8 cellular contexts compared by ENCODE assay signal in the genomic region with DNA sequence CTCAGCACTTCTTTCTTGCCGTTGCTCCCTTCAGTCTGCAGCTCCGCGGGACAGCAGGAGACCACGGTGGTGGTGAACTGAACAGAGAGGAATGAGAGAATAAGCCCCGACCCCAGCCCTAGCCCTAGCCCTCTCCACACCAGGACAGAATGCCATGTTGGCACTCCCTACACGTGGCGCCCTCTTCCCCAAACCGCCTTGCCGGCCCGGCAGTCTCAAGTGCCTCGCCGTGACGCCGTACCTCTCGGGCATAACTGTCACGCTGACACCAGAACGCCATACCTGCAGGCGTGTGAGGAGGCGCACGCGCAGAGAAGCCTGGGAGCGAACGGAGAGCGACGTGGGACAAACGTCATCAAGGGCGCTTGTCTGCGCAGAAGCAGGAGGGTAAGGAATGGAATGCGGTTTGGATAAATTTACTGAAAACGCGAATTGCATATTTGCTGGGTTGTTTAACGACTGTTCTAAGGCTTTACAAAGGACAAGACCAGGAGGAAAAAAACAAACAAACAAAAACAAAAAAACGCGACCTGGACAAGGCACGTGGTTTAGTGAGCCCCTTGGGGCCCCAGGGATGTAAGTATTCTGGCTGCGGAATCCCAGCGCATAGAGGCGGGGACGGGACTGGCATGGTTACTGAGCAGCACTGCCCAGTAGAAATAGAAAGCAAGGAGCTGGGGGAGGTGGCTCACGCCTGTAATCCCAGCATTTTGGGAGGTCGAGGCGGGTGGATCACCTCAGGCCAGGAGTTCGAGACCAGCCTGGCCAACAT. TPM values are rescaled to one million over a fixed set of nuclear protein-coding genes. Genes with fewer than 3 reads are reported as not detected.
DNase-seq lines count a peak whose midpoint lies in the region; ATAC-seq, FAIRE-seq and TF ChIP-seq lines count a peak whose summit lies in the region.

A gene with protein sequence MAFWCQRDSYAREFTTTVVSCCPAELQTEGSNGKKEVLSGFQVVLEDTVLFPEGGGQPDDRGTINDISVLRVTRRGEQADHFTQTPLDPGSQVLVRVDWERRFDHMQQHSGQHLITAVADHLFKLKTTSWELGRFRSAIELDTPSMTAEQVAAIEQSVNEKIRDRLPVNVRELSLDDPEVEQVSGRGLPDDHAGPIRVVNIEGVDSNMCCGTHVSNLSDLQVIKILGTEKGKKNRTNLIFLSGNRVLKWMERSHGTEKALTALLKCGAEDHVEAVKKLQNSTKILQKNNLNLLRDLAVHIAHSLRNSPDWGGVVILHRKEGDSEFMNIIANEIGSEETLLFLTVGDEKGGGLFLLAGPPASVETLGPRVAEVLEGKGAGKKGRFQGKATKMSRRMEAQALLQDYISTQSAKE (minus strand): TSS at position 294 of the 772 bp plus-strand sequence. CDS start 14 bp downstream, at position 280.

- peak within 1 kb of the TSS; percentile 88 for H3K4me2 ChIP-seq in A549

- H3K27ac ChIP-seq in A549, result peak within 1 kb of the TSS; percentile 74 to 89

- peak; percentile 97 for TF ChIP-seq POLR2A in A549 (IDR thresholded peaks at IDR 0.05; ENCODE audit: low read length)

- peak within 1 kb of the TSS; percentile 79 for H3K4me3 ChIP-seq in A549

- peaks cover 15% of the 10 kb centered on the region for H3K4me1 Mint-ChIP-seq in central memory CD8-positive, alpha-beta T cell

- WGBS in A549 (ENCODE audit: missing lambda C conversion rate), result 2% methylated on average over 43 of the region's 43 CpGs

- no peaks in the 10 kb centered on the region for H3K9me3 ChIP-seq in A549

- CTCF ChIA-PET in A549 (lab: Yijun Ruan, JAX), result interaction anchor here (0.6 to 4.3 kb wide), 11 partner anchors 10 to 437 kb away, joined by 3 to 29 read pairs (median 3); partner anchors contain the start of genes PSME3 and RPL27

- peaks cover 32% of the 10 kb centered on the region for H3K36me3 Mint-ChIP-seq in central memory CD8-positive, alpha-beta T cell (ENCODE audit: insufficient read depth)

- peak; percentile 93 to 98 for DNase-seq in A549 (ENCODE audit: low read depth in 1 of 2, low spot score in 1 of 2)
- peak; percentile 74 for DNase-seq in NCI-H446 treated with DMSO at 0.1 percent for 48 hours (lab: John Stamatoyannopoulos, UW)
- peak; percentile 77 to 83 for DNase-seq in central memory CD8-positive, alpha-beta T cell (ENCODE audit: low spot score in 2 of 2)
- DNase-seq in islet precursor cell, result peak; percentile 98
- peak; percentile 82 for DNase-seq in stimulated activated CD4-positive, alpha-beta T cell treated with anti-CD3 and anti-CD28 coated beads, Interleukin-12 subunit alpha, Interleukin-12 subunit beta, amount 100 ng/mL, for 4 hours

- TF ChIP-seq EP300 in A549 (IDR thresholded peaks at IDR 0.05), result no peak

- FAIRE-seq in A549 (lab: Jason Lieb, UNC), result peak; percentile 36

- POLR2A ChIA-PET in A549 (lab: Yijun Ruan, JAX), result interaction anchor here (0.6 to 3.1 kb wide), 7 partner anchors 8 to 98 kb away, joined by 4 to 48 read pairs (median 6); partner anchors contain the start of genes RPL27 and RUNDC1

- 0 out of 5 replicates have a peak, but pooled peaks of 1 of the 2 experiments have one; percentile 5 for TF ChIP-seq RAD21 in A549 (conservative IDR thresholded peaks at IDR 0.05 in 1 of 2, IDR thresholded peaks at IDR 0.05 in 1 of 2)

- H3K9me3 Mint-ChIP-seq in central memory CD8-positive, alpha-beta T cell, result no peaks in the 10 kb centered on the region

- no peaks in the 10 kb centered on the region for H3K27me3 Mint-ChIP-seq in central memory CD8-positive, alpha-beta T cell

- no peak for TF ChIP-seq CTCF in A549 (IDR thresholded peaks at IDR 0.05)

- H3K4me3 Mint-ChIP-seq in central memory CD8-positive, alpha-beta T cell, result peak within 1 kb of the TSS; percentile 83

- peak within 1 kb of the TSS; percentile 87 for H3K27ac Mint-ChIP-seq in central memory CD8-positive, alpha-beta T cell (ENCODE audit: low read depth)

- ATAC-seq in A549, result peak; percentile 94 to 98
- ATAC-seq in GM18907 (IDR thresholded peaks at IDR 0.05; ENCODE audit: unreplicated experiment), result peak; percentile 80
- peak; percentile 83 for ATAC-seq in HG03354 (IDR thresholded peaks at IDR 0.05; ENCODE audit: poor library complexity, severe bottlenecking, unreplicated experiment)
- ATAC-seq in activated CD4-positive, CD25-positive, alpha-beta regulatory T cell treated with anti-CD3 and anti-CD28 coated beads, Interleukin-2, amount 50 U/mL, for 24 hours, result peak; percentile 98 to 100
- ATAC-seq in central memory CD8-positive, alpha-beta T cell (replicated peaks; ENCODE audit: extremely low read depth, poor library complexity, severe bottlenecking), result peak; percentile 95

- H3K4me1 ChIP-seq in A549, result peaks cover 8% of the 10 kb centered on the region; the same call in 2 of the 3 replicates

TF ChIP-seq in A549, 52 proteins besides CTCF, POLR2A, EP300 and RAD21 (continues in another document):
- TF ChIP-seq SREBF2 (IDR thresholded peaks at IDR 0.05) (no peak), ZNF302 (CRISPR knock-in tag; IDR thresholded peaks at IDR 0.05) (no peak), RCOR1 (IDR thresholded peaks at IDR 0.05; ENCODE audit: low read depth, low read length) (no peak), EHF (CRISPR knock-in tag; IDR thresholded peaks at IDR 0.05) (no peak), MAFK (IDR thresholded peaks at IDR 0.05; ENCODE audit: partially characterized antibody) (peak; percentile 28), HMGXB4 (CRISPR knock-in tag; IDR thresholded peaks at IDR 0.05; ENCODE audit: borderline replicate concordance) (no peak), KDM1A (IDR thresholded peaks at IDR 0.05; ENCODE audit: low read depth) (no peak; the same call in 1 of the 2 replicates), CHD4 (IDR thresholded peaks at IDR 0.05; ENCODE audit: borderline replicate concordance) (peak; percentile 97; the same call in 1 of the 2 replicates), TFCP2L1 (CRISPR knock-in tag; IDR thresholded peaks at IDR 0.05) (no peak), JUN (IDR thresholded peaks at IDR 0.05) (peak; percentile 63 to 82; a peak in 2 of 5 replicates), RARB (CRISPR knock-in tag; IDR thresholded peaks at IDR 0.05) (no peak), FOSB (CRISPR knock-in tag; IDR thresholded peaks at IDR 0.05) (no peak), HDAC2 (IDR thresholded peaks at IDR 0.05) (peak; percentile 51; the same call in 1 of the 2 replicates), HES2 (IDR thresholded peaks at IDR 0.05) (no peak), ZC3H11A (IDR thresholded peaks at IDR 0.05) (no peak), SMC3 (IDR thresholded peaks at IDR 0.05) (peak; percentile 12; the same call in 1 of the 3 replicates), ZFP36 (IDR thresholded peaks at IDR 0.05; ENCODE audit: borderline replicate concordance, partially characterized antibody) (no peak), CHD2 (IDR thresholded peaks at IDR 0.05; ENCODE audit: low read length, partially characterized antibody) (no peak), HOXB13 (CRISPR knock-in tag; IDR thresholded peaks at IDR 0.05; ENCODE audit: low read depth) (no peak)
- TF ChIP-seq, protein P1, sequence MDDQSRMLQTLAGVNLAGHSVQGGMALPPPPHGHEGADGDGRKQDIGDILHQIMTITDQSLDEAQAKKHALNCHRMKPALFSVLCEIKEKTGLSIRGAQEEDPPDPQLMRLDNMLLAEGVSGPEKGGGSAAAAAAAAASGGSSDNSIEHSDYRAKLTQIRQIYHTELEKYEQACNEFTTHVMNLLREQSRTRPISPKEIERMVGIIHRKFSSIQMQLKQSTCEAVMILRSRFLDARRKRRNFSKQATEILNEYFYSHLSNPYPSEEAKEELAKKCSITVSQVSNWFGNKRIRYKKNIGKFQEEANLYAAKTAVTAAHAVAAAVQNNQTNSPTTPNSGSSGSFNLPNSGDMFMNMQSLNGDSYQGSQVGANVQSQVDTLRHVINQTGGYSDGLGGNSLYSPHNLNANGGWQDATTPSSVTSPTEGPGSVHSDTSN (IDR thresholded peaks at IDR 0.05), result no peak
- TF ChIP-seq, protein P2, sequence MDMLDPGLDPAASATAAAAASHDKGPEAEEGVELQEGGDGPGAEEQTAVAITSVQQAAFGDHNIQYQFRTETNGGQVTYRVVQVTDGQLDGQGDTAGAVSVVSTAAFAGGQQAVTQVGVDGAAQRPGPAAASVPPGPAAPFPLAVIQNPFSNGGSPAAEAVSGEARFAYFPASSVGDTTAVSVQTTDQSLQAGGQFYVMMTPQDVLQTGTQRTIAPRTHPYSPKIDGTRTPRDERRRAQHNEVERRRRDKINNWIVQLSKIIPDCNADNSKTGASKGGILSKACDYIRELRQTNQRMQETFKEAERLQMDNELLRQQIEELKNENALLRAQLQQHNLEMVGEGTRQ (IDR thresholded peaks at IDR 0.05), result no peak; the same call in 1 of the 2 replicates
- TF ChIP-seq, protein P3, sequence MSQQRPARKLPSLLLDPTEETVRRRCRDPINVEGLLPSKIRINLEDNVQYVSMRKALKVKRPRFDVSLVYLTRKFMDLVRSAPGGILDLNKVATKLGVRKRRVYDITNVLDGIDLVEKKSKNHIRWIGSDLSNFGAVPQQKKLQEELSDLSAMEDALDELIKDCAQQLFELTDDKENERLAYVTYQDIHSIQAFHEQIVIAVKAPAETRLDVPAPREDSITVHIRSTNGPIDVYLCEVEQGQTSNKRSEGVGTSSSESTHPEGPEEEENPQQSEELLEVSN (IDR thresholded peaks at IDR 0.05; ENCODE audit: borderline replicate concordance, low read depth), result peak; percentile 87

RNA-seq across cellular contexts. Expression of the gene that starts here (rescaled TPM):
- polyA plus RNA-seq in A549 (2011; rRNA removed), result 56.9 and 66.6 TPM in 2 replicates
- polyA plus RNA-seq in A549 (2012; cell fraction: cytosol; rRNA removed), result 65.6 and 74.7 TPM in 2 replicates
- polyA plus RNA-seq in A549 (2012; cell fraction: nucleus; rRNA removed), result 90.2 and 104 TPM in 2 replicates
- polyA plus RNA-seq in A549 (2017; fragmentation: RNase III; extraction: RNeasy Plus Mini Kit Qiagen cat#74134 plus additional on column Dnase treatment), result 70.7 to 82.0 TPM (median 73.0 TPM) in 3 replicates
- 49.3 and 50.5 TPM in 2 replicates for polyA minus RNA-seq in A549 (2011; rRNA and poly(A)+ RNA removed)

Comparison
In these comparisons a context has a peak if more than half of its experiments do, and no peak if none do; other contexts are left out.
1. Peak in every context shown above with its lines: DNase-seq, ATAC-seq, H3K4me3 ChIP-seq and H3K27ac ChIP-seq.